ENCODE assay signal across 31 cellular contexts in genomic region chr1:186289943-186290560, GRCh38. TPM values are rescaled to one million over a fixed set of nuclear protein-coding genes. Genes with fewer than 3 reads are reported as not detected.
A peak's percentile ranks its signal among the peaks of the same experiment; 100 is the strongest.
DNase-seq lines count a peak whose midpoint lies in the region; ATAC-seq lines count a peak whose summit lies in the region.
"Had no signal": no experiment of that assay in that cellular context is flagged by ENCODE, and none has a peak within 500 bp of the region (broad histone marks: within the 10 kb centered on the region; RNA-seq: fewer than 3 reads in every experiment).

No MANE protein-coding gene starts in this region.

- peak overlapping the region; percentile 32 to 52 for H3K4me3 Mint-ChIP-seq in activated T-cell treated with anti-CD3 and anti-CD28 coated beads, Interleukin-2, amount 50 U/mL, for 72 hours
- H3K4me3 Mint-ChIP-seq in activated T-helper 2 cell treated with anti-CD3 and anti-CD28 coated beads, Interferon-gamma antibody, Interleukin-2, Interleukin-4, amounts not matched to agents 10 μg/mL and 5 μg/mL and 100 μg/mL, durations not matched to agents 14 hours and 24 hours and 36 hours (ENCODE audit: low read depth), result peak overlapping the region; percentile 26
- H3K4me3 Mint-ChIP-seq in stimulated activated effector memory CD8-positive, alpha-beta T cell treated with anti-CD3 and anti-CD28 coated beads, Interleukin-12 subunit alpha, Interleukin-12 subunit beta, amount 100 ng/mL, for 72 hours, result no peak overlapping the region
- H3K4me3 Mint-ChIP-seq: activated B cell treated with CpG ODN at 0.5 μM for 24 hours; activated CD8-positive, alpha-beta memory T cell treated with anti-CD3 and anti-CD28 coated beads, Interleukin-2, amount 10 ng/mL, durations not matched to agents 7 days and 5 days; dendritic cell treated with granulocyte-macrophage colony-stimulating factor and Interleukin-4, amounts not matched to agents 40 ng/mL and 50 ng/mL, for 4 days; neural crest cell had no signal

- H3K27me3 Mint-ChIP-seq in activated T-cell treated with anti-CD3 and anti-CD28 coated beads, Interleukin-2, amount 50 U/mL, for 72 hours (ENCODE audit: low read depth), result no peaks in the 10 kb centered on the region
- H3K27me3 Mint-ChIP-seq in activated T-helper 2 cell treated with anti-CD3 and anti-CD28 coated beads, Interferon-gamma antibody, Interleukin-2, Interleukin-4, amounts not matched to agents 10 μg/mL and 5 μg/mL and 100 μg/mL, durations not matched to agents 14 hours and 24 hours and 36 hours (ENCODE audit: low read depth), result no peaks in the 10 kb centered on the region

- H3K36me3 Mint-ChIP-seq in activated T-cell treated with anti-CD3 and anti-CD28 coated beads, Interleukin-2, amount 50 U/mL, for 72 hours (ENCODE audit: insufficient read depth in 2 of 2), result peaks cover 3 to 5% of the 10 kb centered on the region in 2 donors
- H3K36me3 Mint-ChIP-seq in activated T-helper 2 cell treated with anti-CD3 and anti-CD28 coated beads, Interferon-gamma antibody, Interleukin-2, Interleukin-4, amounts not matched to agents 10 μg/mL and 5 μg/mL and 100 μg/mL, durations not matched to agents 14 hours and 24 hours and 36 hours (ENCODE audit: low read depth), result peaks cover 5% of the 10 kb centered on the region
- H3K36me3 Mint-ChIP-seq in stimulated activated effector memory CD8-positive, alpha-beta T cell treated with anti-CD3 and anti-CD28 coated beads, Interleukin-12 subunit alpha, Interleukin-12 subunit beta, amount 100 ng/mL, for 72 hours, result no peaks in the 10 kb centered on the region
- H3K36me3 Mint-ChIP-seq: activated CD8-positive, alpha-beta memory T cell treated with anti-CD3 and anti-CD28 coated beads, Interleukin-2, amount 10 ng/mL, durations not matched to agents 7 days and 5 days had no signal

- peak overlapping the region; percentile 66 for H3K27ac ChIP-seq in KOPT-K1 (ENCODE audit: low read depth, low read length, poor library complexity, severe bottlenecking)
- H3K27ac ChIP-seq: thyroid gland had no signal

- DNase-seq in activated T-cell treated with anti-CD3 and anti-CD28 coated beads, Interleukin-2, amount 50 U/mL, for 72 hours, result no peak
- DNase-seq in activated T-cell treated with anti-CD3 and anti-CD28 coated beads for 4 hours (no peak), DMS153 (lab: John Stamatoyannopoulos, UW) (no peak), NCI-H1092 treated with DMSO at 0.1 percent for 48 hours (lab: John Stamatoyannopoulos, UW) (no peak)
- no peak for DNase-seq in activated T-helper 2 cell treated with anti-CD3 and anti-CD28 coated beads, Interferon-gamma antibody, Interleukin-2, Interleukin-4, amounts not matched to agents 10 μg/mL and 5 μg/mL and 100 μg/mL, durations not matched to agents 14 hours and 24 hours and 36 hours (ENCODE audit: low spot score)
- no peak for DNase-seq in stimulated activated effector memory CD8-positive, alpha-beta T cell treated with anti-CD3 and anti-CD28 coated beads, Interleukin-12 subunit alpha, Interleukin-12 subunit beta, amount 100 ng/mL, for 72 hours (ENCODE audit: low spot score in 2 of 2)
- DNase-seq: activated B cell treated with CpG ODN at 0.5 μM for 24 hours; activated CD8-positive, alpha-beta memory T cell treated with anti-CD3 and anti-CD28 coated beads, Interleukin-2, amount 10 ng/mL, durations not matched to agents 7 days and 5 days; activated gamma-delta T cell treated with Interleukin-2 at 50 U/mL for 16 hours; C1 segment of cervical spinal cord; caudate nucleus; EL; NCI-H2029 treated with DMSO at 0.1 percent for 48 hours; NCI-H226; NCI-H748 treated with DMSO at 0.1 percent for 48 hours; posterior cingulate gyrus; stimulated activated CD4-positive, alpha-beta T cell treated with anti-CD3 and anti-CD28 coated beads, Interleukin-4, amount 100 ng/mL, for 4 hours; stimulated activated naive CD4-positive, alpha-beta T cell treated with Interleukin-2 at 50 U/mL for 16 hours; T1000; thyroid gland had no signal

- H3K27ac Mint-ChIP-seq in activated T-cell treated with anti-CD3 and anti-CD28 coated beads, Interleukin-2, amount 50 U/mL, for 72 hours, result peak overlapping the region; percentile 77
- H3K27ac Mint-ChIP-seq in activated T-helper 2 cell treated with anti-CD3 and anti-CD28 coated beads, Interferon-gamma antibody, Interleukin-2, Interleukin-4, amounts not matched to agents 10 μg/mL and 5 μg/mL and 100 μg/mL, durations not matched to agents 14 hours and 24 hours and 36 hours, result peak overlapping the region; percentile 69
- no peak overlapping the region for H3K27ac Mint-ChIP-seq in stimulated activated effector memory CD8-positive, alpha-beta T cell treated with anti-CD3 and anti-CD28 coated beads, Interleukin-12 subunit alpha, Interleukin-12 subunit beta, amount 100 ng/mL, for 72 hours
- H3K27ac Mint-ChIP-seq: activated B cell treated with CpG ODN at 0.5 μM for 24 hours; activated CD8-positive, alpha-beta memory T cell treated with anti-CD3 and anti-CD28 coated beads, Interleukin-2, amount 10 ng/mL, durations not matched to agents 7 days and 5 days; dendritic cell treated with granulocyte-macrophage colony-stimulating factor and Interleukin-4, amounts not matched to agents 40 ng/mL and 50 ng/mL, for 4 days had no signal

- intact Hi-C loops in activated T-helper 2 cell treated with anti-CD3 and anti-CD28 coated beads, Interferon-gamma antibody, Interleukin-2, Interleukin-4, amounts not matched to agents 10 μg/mL and 5 μg/mL and 100 μg/mL, durations not matched to agents 14 hours and 24 hours and 36 hours (cut with micrococcal nuclease), result loop anchor here (1.0 to 10.0 kb wide), 3 partner anchors 14 to 1245 kb away; partner anchors contain the start of gene RNF2

- peaks cover 82% of the 10 kb centered on the region for H3K4me1 Mint-ChIP-seq in activated T-cell treated with anti-CD3 and anti-CD28 coated beads, Interleukin-2, amount 50 U/mL, for 72 hours (ENCODE audit: low read depth)
- peaks cover 34% of the 10 kb centered on the region for H3K4me1 Mint-ChIP-seq in activated T-helper 2 cell treated with anti-CD3 and anti-CD28 coated beads, Interferon-gamma antibody, Interleukin-2, Interleukin-4, amounts not matched to agents 10 μg/mL and 5 μg/mL and 100 μg/mL, durations not matched to agents 14 hours and 24 hours and 36 hours (ENCODE audit: low read depth)
- no peaks in the 10 kb centered on the region for H3K4me1 Mint-ChIP-seq in stimulated activated effector memory CD8-positive, alpha-beta T cell treated with anti-CD3 and anti-CD28 coated beads, Interleukin-12 subunit alpha, Interleukin-12 subunit beta, amount 100 ng/mL, for 72 hours
- H3K4me1 Mint-ChIP-seq: activated B cell treated with CpG ODN at 0.5 μM for 24 hours; activated CD8-positive, alpha-beta memory T cell treated with anti-CD3 and anti-CD28 coated beads, Interleukin-2, amount 10 ng/mL, durations not matched to agents 7 days and 5 days; neural crest cell had no signal

- peaks cover 2 to 3% of the 10 kb centered on the region in 2 donors for H3K9me3 Mint-ChIP-seq in activated T-cell treated with anti-CD3 and anti-CD28 coated beads, Interleukin-2, amount 50 U/mL, for 72 hours
- H3K9me3 Mint-ChIP-seq in activated T-helper 2 cell treated with anti-CD3 and anti-CD28 coated beads, Interferon-gamma antibody, Interleukin-2, Interleukin-4, amounts not matched to agents 10 μg/mL and 5 μg/mL and 100 μg/mL, durations not matched to agents 14 hours and 24 hours and 36 hours, result no peaks in the 10 kb centered on the region
- no peaks in the 10 kb centered on the region for H3K9me3 Mint-ChIP-seq in stimulated activated effector memory CD8-positive, alpha-beta T cell treated with anti-CD3 and anti-CD28 coated beads, Interleukin-12 subunit alpha, Interleukin-12 subunit beta, amount 100 ng/mL, for 72 hours
- H3K9me3 Mint-ChIP-seq: activated B cell treated with CpG ODN at 0.5 μM for 24 hours; dendritic cell treated with granulocyte-macrophage colony-stimulating factor and Interleukin-4, amounts not matched to agents 40 ng/mL and 50 ng/mL, for 4 days had no signal

- H3K9me3 ChIP-seq in KOPT-K1 (ENCODE audit: insufficient read depth, low read length, poor library complexity, severe bottlenecking), result no peaks in the 10 kb centered on the region
- H3K9me3 ChIP-seq: mucosa of descending colon, thyroid gland had no signal

- peak; percentile 74 to 79 for ATAC-seq in activated T-cell treated with anti-CD3 and anti-CD28 coated beads, Interleukin-2, amount 50 U/mL, for 72 hours (replicated peaks in 1 of 2)
- ATAC-seq in stimulated activated effector memory CD8-positive, alpha-beta T cell treated with anti-CD3 and anti-CD28 coated beads, Interleukin-12 subunit alpha, Interleukin-12 subunit beta, amount 100 ng/mL, for 72 hours, result peak; percentile 45
- ATAC-seq in GM21825 (IDR thresholded peaks at IDR 0.05; ENCODE audit: unreplicated experiment), result no peak
- ATAC-seq: activated CD8-positive, alpha-beta memory T cell treated with anti-CD3 and anti-CD28 coated beads, Interleukin-2, amount 10 ng/mL, durations not matched to agents 7 days and 5 days; HCT116; mucosa of descending colon; sciatic nerve; SK-N-SH treated with all-trans-retinoic acid at 6 μM for 48 hours had no signal

- no peaks in the 10 kb centered on the region for H3K36me3 ChIP-seq in KOPT-K1 (ENCODE audit: insufficient read depth, low read length)
- H3K36me3 ChIP-seq: thyroid gland had no signal

RNA-seq across cellular contexts. Expression of gene PRG4, which starts 6.0 kb away (rescaled TPM):
- total RNA-seq in activated T-cell treated with anti-CD3 and anti-CD28 coated beads, Interleukin-2, amount 50 U/mL, for 72 hours, result 1 to 10 TPM; 1.7 to 8.8 TPM
- 0.78 and 1.1 TPM in 2 replicates for total RNA-seq in activated T-helper 2 cell treated with anti-CD3 and anti-CD28 coated beads, Interferon-gamma antibody, Interleukin-2, Interleukin-4, amounts not matched to agents 10 μg/mL and 5 μg/mL and 100 μg/mL, durations not matched to agents 14 hours and 24 hours and 36 hours
- total RNA-seq: activated B cell treated with CpG ODN at 0.5 μM for 24 hours, astrocyte, kidney epithelial cell, M059J, neural crest cell had no signal
